ENCODE assay signal across 8 cellular contexts in the genomic region with DNA sequence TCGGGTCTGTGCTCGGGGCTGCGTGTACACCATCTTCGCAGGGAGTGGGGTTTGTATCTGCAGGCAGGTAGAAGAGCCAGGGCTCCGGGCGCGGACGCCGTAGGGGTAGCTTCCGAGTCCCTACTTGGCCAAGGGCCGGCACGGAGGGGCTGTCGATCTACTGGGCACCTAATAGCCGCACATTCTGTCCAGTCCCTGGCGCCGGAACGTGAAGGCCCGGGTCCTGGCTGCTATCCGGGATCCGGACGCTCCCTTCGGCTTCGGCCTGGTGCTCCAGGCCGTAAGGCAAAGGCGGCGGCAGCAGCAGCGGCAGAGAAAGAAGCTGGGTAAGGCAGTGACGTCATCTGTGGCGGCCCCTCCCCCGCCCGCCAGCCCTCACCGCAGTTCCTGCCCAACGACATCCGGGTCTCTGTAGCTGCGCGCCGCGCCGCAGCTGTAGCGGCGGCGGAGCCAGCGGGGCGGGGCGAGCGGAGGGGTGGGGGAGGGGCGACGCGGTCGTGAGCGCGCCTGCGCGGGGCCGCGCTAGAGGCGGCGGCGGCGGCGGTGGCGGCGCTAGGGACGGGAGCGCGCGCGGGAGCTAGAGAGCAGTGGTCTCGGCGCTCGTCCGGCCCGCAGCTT. TPM values are rescaled to one million over a fixed set of nuclear protein-coding genes. Genes with fewer than 3 reads are reported as not detected.
DNase-seq lines count a peak whose midpoint lies in the region; ATAC-seq, FAIRE-seq and TF ChIP-seq lines count a peak whose summit lies in the region.

Gene PPM1A (plus strand): TSS at position 525 of the 618 bp plus-strand sequence. CDS start 33,483 bp downstream, outside the sequence.

- DNase-seq in D341Med (ENCODE audit: low spot score) (peak; percentile 97), endothelial cell of umbilical vein (ENCODE audit: low read depth, low spot score) (peak; percentile 96), midbrain (lab: John Stamatoyannopoulos, UW) (peak; percentile 95)
- peak; percentile 97 for DNase-seq in activated CD8-positive, alpha-beta memory T cell treated with anti-CD3 and anti-CD28 coated beads, Interleukin-2, amount 50 U/mL, for 48 hours
- peak; percentile 91 to 93 for DNase-seq in stimulated activated CD8-positive, alpha-beta memory T cell treated with anti-CD3 and anti-CD28 coated beads, Interleukin-15, amount 100 ng/mL, for 48 hours (ENCODE audit: low read depth in 2 of 2)

- FAIRE-seq in endothelial cell of umbilical vein (lab: Jason Lieb, UNC) = peak; percentile 85

- peak within 1 kb of the TSS; percentile 97 for H3K4me3 ChIP-seq in HUES64 (ENCODE audit: low read length)
- H3K4me3 ChIP-seq in OCI-LY3 (ENCODE audit: low read length) = peak within 1 kb of the TSS; percentile 84
- H3K4me3 ChIP-seq in endothelial cell of umbilical vein (replicated peaks in 1 of 3; ENCODE audit: insufficient read depth in 1 of 3, low read depth in 1 of 3, low read length in 3 of 3) = peak within 1 kb of the TSS; percentile 81 to 98 (median 96)

- H3K9me3 ChIP-seq in HUES64 (ENCODE audit: insufficient read depth, low read depth, low read length) = no peaks in the 10 kb centered on the region
- no peaks in the 10 kb centered on the region for H3K9me3 ChIP-seq in OCI-LY3 (ENCODE audit: insufficient read depth, low read length)
- H3K9me3 ChIP-seq in endothelial cell of umbilical vein (replicated peaks; ENCODE audit: control insufficient read depth, insufficient read depth, low read length) = no peaks in the 10 kb centered on the region

- peak; percentile 73 for ATAC-seq in GM21515 (IDR thresholded peaks at IDR 0.05; ENCODE audit: unreplicated experiment)

- WGBS in HUES64 = 1% methylated on average over 72 of the region's 73 CpGs

- TF ChIP-seq POLR2A in endothelial cell of umbilical vein (IDR thresholded peaks at IDR 0.05; ENCODE audit: low read depth, low read length) = peak; percentile 65

- peaks cover 39% of the 10 kb centered on the region for H4K20me1 ChIP-seq in OCI-LY3 (ENCODE audit: insufficient read depth, low read length)
- H4K20me1 ChIP-seq in endothelial cell of umbilical vein (replicated peaks; ENCODE audit: control insufficient read depth, extremely low read depth, insufficient read depth, low read length) = peaks cover 14% of the 10 kb centered on the region

- H3K36me3 ChIP-seq in HUES64 (ENCODE audit: insufficient read depth, low read length) (no peaks in the 10 kb centered on the region), OCI-LY3 (replicated peaks; ENCODE audit: low read depth, low read length) (peaks cover 18% of the 10 kb centered on the region), endothelial cell of umbilical vein (ENCODE audit: control insufficient read depth in 2 of 2, extremely low read depth in 1 of 2, insufficient read depth in 2 of 2, low read length in 2 of 2) (no peaks in the 10 kb centered on the region)

- TF ChIP-seq CTCF in OCI-LY3 (IDR thresholded peaks at IDR 0.05; ENCODE audit: low read depth, low read length) = no peak
- TF ChIP-seq CTCF in endothelial cell of umbilical vein (IDR thresholded peaks at IDR 0.05; ENCODE audit: extremely low read depth in 1 of 2, insufficient read depth in 1 of 2, low read depth in 1 of 2, low read length in 2 of 2) = no peak

- H3K9ac ChIP-seq in HUES64 (ENCODE audit: low read depth, low read length) = peak within 1 kb of the TSS; percentile 96
- peak within 1 kb of the TSS; percentile 98 for H3K9ac ChIP-seq in OCI-LY3 (ENCODE audit: low read length)
- H3K9ac ChIP-seq in endothelial cell of umbilical vein (replicated peaks; ENCODE audit: extremely low read depth, insufficient read depth, low read length) = peak within 1 kb of the TSS; percentile 90

- H2AFZ ChIP-seq in OCI-LY3 (ENCODE audit: low read depth, low read length) = peak within 1 kb of the TSS; percentile 66; the same call in 1 of the 2 replicates
- H2AFZ ChIP-seq in endothelial cell of umbilical vein (ENCODE audit: low read depth, low read length) = peak within 1 kb of the TSS; percentile 62

- BruUV-seq in endothelial cell of umbilical vein (replicated peaks; lab: Mats Ljungman, UMichigan) = no TSS peak

- dilution Hi-C loops in endothelial cell of umbilical vein (cut with MboI; ENCODE audit: extremely low pct_ligation_motif_present, low sequenced_read_pairs) = no loop called here

- CTCF ChIA-PET in endothelial cell of umbilical vein (lab: Charles Lee) = interaction anchor here (0.8 to 2.2 kb wide), 6 partner anchors 8 to 284 kb away, joined by 3 to 12 read pairs (median 6); no protein-coding TSS in a partner anchor

- H3K27me3 ChIP-seq in HUES64 (ENCODE audit: insufficient read depth, low read length) = no peaks in the 10 kb centered on the region
- H3K27me3 ChIP-seq in OCI-LY3 (ENCODE audit: low read depth, low read length) = no peaks in the 10 kb centered on the region
- H3K27me3 ChIP-seq in endothelial cell of umbilical vein (ENCODE audit: control insufficient read depth in 2 of 2, insufficient read depth in 2 of 2, low read length in 2 of 2) = no peaks in the 10 kb centered on the region

- POLR2A ChIA-PET in endothelial cell of umbilical vein (lab: Charles Lee) = interaction anchor here (0.5 kb wide), 1 partner anchor 11 kb away, joined by 3 read pairs; no protein-coding TSS in a partner anchor

- peaks cover 46% of the 10 kb centered on the region for H3K79me2 ChIP-seq in OCI-LY3 (ENCODE audit: low read length)
- H3K79me2 ChIP-seq in endothelial cell of umbilical vein (ENCODE audit: control insufficient read depth, insufficient read depth, low read length) = peaks cover 38% of the 10 kb centered on the region

- H3K4me1 ChIP-seq in HUES64 (ENCODE audit: insufficient read depth, low read length) = peaks cover 46% of the 10 kb centered on the region
- peaks cover 62% of the 10 kb centered on the region for H3K4me1 ChIP-seq in OCI-LY3 (ENCODE audit: low read length)
- peaks cover 26% of the 10 kb centered on the region for H3K4me1 ChIP-seq in endothelial cell of umbilical vein (ENCODE audit: control insufficient read depth, extremely low read depth, insufficient read depth, low read length)

- H3K4me2 ChIP-seq in OCI-LY3 (ENCODE audit: low read length) (peak within 1 kb of the TSS; percentile 99), endothelial cell of umbilical vein (ENCODE audit: insufficient read depth, low read length) (peak within 1 kb of the TSS; percentile 98)

- H3K27ac ChIP-seq in HUES64 (ENCODE audit: low read depth, low read length) (peak within 1 kb of the TSS; percentile 99), OCI-LY3 (ENCODE audit: low read length) (peak within 1 kb of the TSS; percentile 96), endothelial cell of umbilical vein (ENCODE audit: insufficient read depth, low read depth, low read length) (peak within 1 kb of the TSS; percentile 85)

- intact Hi-C loops in endothelial cell of umbilical vein (cut with micrococcal nuclease) = loop anchor here (1.0 to 10.0 kb wide), 8 partner anchors 82 to 1033 kb away; partner anchors contain the start of genes C14orf39, DHRS7, JKAMP and L3HYPDH

- H3K9me1 ChIP-seq in endothelial cell of umbilical vein (replicated peaks; ENCODE audit: control insufficient read depth, extremely low read depth, insufficient read depth, low read length) = no peaks in the 10 kb centered on the region

TF ChIP-seq in endothelial cell of umbilical vein, 7 proteins besides CTCF, POLR2A, EP300 and RAD21:
- TF ChIP-seq, protein P1, sequence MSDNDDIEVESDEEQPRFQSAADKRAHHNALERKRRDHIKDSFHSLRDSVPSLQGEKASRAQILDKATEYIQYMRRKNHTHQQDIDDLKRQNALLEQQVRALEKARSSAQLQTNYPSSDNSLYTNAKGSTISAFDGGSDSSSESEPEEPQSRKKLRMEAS (IDR thresholded peaks at IDR 0.05; ENCODE audit: insufficient read depth, insufficient read length) = no peak
- TF ChIP-seq JUN (IDR thresholded peaks at IDR 0.05; ENCODE audit: borderline replicate concordance, insufficient read depth, insufficient read length, low read depth) = peak; percentile 66
- no peak for TF ChIP-seq MYC (IDR thresholded peaks at IDR 0.05; ENCODE audit: low read depth, low read length)
- peak; percentile 34 for TF ChIP-seq FOS (IDR thresholded peaks at IDR 0.05; ENCODE audit: borderline replicate concordance, insufficient read depth, low read length)
- TF ChIP-seq POLR2AphosphoS5 (IDR thresholded peaks at IDR 0.05; ENCODE audit: insufficient read depth, low read depth, low read length) = peak; percentile 72
- no peak for TF ChIP-seq GATA2 (IDR thresholded peaks at IDR 0.05; ENCODE audit: insufficient read depth, insufficient read length, low read depth, low read length)
- TF ChIP-seq EZH2 (IDR thresholded peaks at IDR 0.05; ENCODE audit: borderline replicate concordance, low read depth, low read length, severe bottlenecking) = no peak
TF ChIP-seq in endothelial cell of umbilical vein: peak in this region for 3.

RNA-seq across cellular contexts. Expression of gene PPM1A, which starts in this region (rescaled TPM):
- 31.1 TPM for polyA plus RNA-seq in HUES64 (2013, experiment 1 of 2)
- polyA plus RNA-seq in HUES64 (2013, experiment 2 of 2) = 28.4 TPM
- 33.9 and 36.4 TPM in 2 replicates for total RNA-seq in endothelial cell of umbilical vein
- 8.1 and 14.1 TPM in 2 replicates for polyA plus RNA-seq in endothelial cell of umbilical vein
- polyA plus RNA-seq in endothelial cell of umbilical vein (2011; cell fraction: cytosol; rRNA removed) = 15.7 and 15.8 TPM in 2 replicates
- polyA plus RNA-seq in endothelial cell of umbilical vein (2011; cell fraction: nucleus; rRNA removed) = 53.9 and 66.4 TPM in 2 replicates
- 21.1 and 34.9 TPM in 2 replicates for polyA plus RNA-seq in endothelial cell of umbilical vein (2012)
- 85.3 and 87.6 TPM in 2 replicates for polyA minus RNA-seq in endothelial cell of umbilical vein
- 26.2 TPM for polyA minus RNA-seq in endothelial cell of umbilical vein (2011; cell fraction: cytosol; rRNA and poly(A)+ RNA removed)
- 25.3 and 32.2 TPM in 2 replicates for polyA minus RNA-seq in endothelial cell of umbilical vein (2011; cell fraction: nucleus; rRNA and poly(A)+ RNA removed)

Comparison
In these comparisons a context has a peak if more than half of its experiments do, and no peak if none do; other contexts are left out.
1. Peak in every context shown above with its lines: DNase-seq, ATAC-seq, H3K4me3 ChIP-seq and H3K27ac ChIP-seq.